ENCODE assay signal across 21 cellular contexts in genomic region chr6:139847322-139847797, GRCh38.
DNase-seq lines count a peak whose midpoint lies in the region; ATAC-seq, FAIRE-seq and TF ChIP-seq lines count a peak whose summit lies in the region.
"Had no signal": no experiment of that assay in that cellular context is flagged by ENCODE, and none has a peak within 500 bp of the region (broad histone marks: within the 10 kb centered on the region; RNA-seq: fewer than 3 reads in every experiment).

No MANE protein-coding gene starts in this region.

- peak; percentile 57 for DNase-seq in G401 (ENCODE audit: low spot score)
- no peak for DNase-seq in K562 (ENCODE audit: extremely low read depth in 1 of 4, low spot score in 3 of 4)
- no peak for DNase-seq in mesothelial cell of epicardium (ENCODE audit: low spot score in 2 of 2, unreplicated experiment in 2 of 2)
- no peak for DNase-seq in H9
- DNase-seq in GM12892 (ENCODE audit: insufficient read length), result no peak
- DNase-seq in brain microvascular endothelial cell, result no peak
- DNase-seq: activated CD8-positive, alpha-beta memory T cell treated with anti-CD3 and anti-CD28 coated beads, Interleukin-2, amount 50 U/mL, for 4 hours; Calu3; GF-D8; heart left ventricle; MM.1S; NCI-H2081 treated with DMSO at 0.1 percent for 48 hours had no signal

- POLR2A ChIA-PET in HEK293 (lab: Yijun Ruan, JAX) (interaction anchor here (0.6 kb wide), 1 partner anchor 134 kb away, joined by 3 read pairs; no protein-coding TSS in a partner anchor), K562 (lab: Yijun Ruan, JAX) (interaction anchor here (0.5 kb wide), 1 partner anchor 24 kb away, joined by 3 read pairs; no protein-coding TSS in a partner anchor)

- no peak overlapping the region for H4K91ac ChIP-seq in H9 (ENCODE audit: insufficient read length, low read depth, low read length)

- H2AFZ ChIP-seq in K562 (ENCODE audit: low read depth, low read length), result peak overlapping the region; percentile 27; the same call in 1 of the 2 replicates
- no peak overlapping the region for H2AFZ ChIP-seq in H9 (ENCODE audit: low read length)

- no peak overlapping the region for H4K8ac ChIP-seq in H9 (replicated peaks; ENCODE audit: insufficient read length, low read depth, low read length)

- H3K4me2 ChIP-seq in K562 (ENCODE audit: insufficient read depth, low read length) (no peak overlapping the region), H9 (ENCODE audit: insufficient read depth, insufficient read length, low read length) (no peak overlapping the region)

- no peaks in the 10 kb centered on the region for H3K27me3 ChIP-seq in K562 (ENCODE audit: control insufficient read depth in 2 of 2, insufficient read depth in 2 of 2, low read length in 2 of 2)
- H3K27me3 ChIP-seq in H9 (ENCODE audit: insufficient read depth, low read length), result no peaks in the 10 kb centered on the region
- H3K27me3 ChIP-seq in brain microvascular endothelial cell (replicated peaks), result no peaks in the 10 kb centered on the region
- H3K27me3 ChIP-seq: heart left ventricle, tibial nerve had no signal

- H3K18ac ChIP-seq in H9 (ENCODE audit: insufficient read length, low read depth, low read length), result no peak overlapping the region

- H3K9me3 ChIP-seq in HEK293 (ENCODE audit: control insufficient read depth, insufficient read depth, low read depth, low read length) (no peaks in the 10 kb centered on the region), K562 (replicated peaks; ENCODE audit: control insufficient read depth, insufficient read depth, low read depth, low read length) (peaks cover 2% of the 10 kb centered on the region; the same call in 1 of the 2 replicates), H9 (ENCODE audit: control insufficient read depth, low read depth, low read length) (no peaks in the 10 kb centered on the region)
- H3K9me3 ChIP-seq: mucosa of descending colon had no signal

- H3K36me3 Mint-ChIP-seq in mesothelial cell of epicardium (peaks cover 9% of the 10 kb centered on the region), H9 (ENCODE audit: insufficient read depth in 1 of 3, low read depth in 3 of 3) (peaks cover 0 to 14% (median 0%) of the 10 kb centered on the region in 3 experiments; a peak in 2 of 7 replicates)
- H3K36me3 Mint-ChIP-seq: stimulated activated effector memory CD8-positive, alpha-beta T cell treated with anti-CD3 and anti-CD28 coated beads, Interleukin-12 subunit alpha, Interleukin-12 subunit beta, amount 100 ng/mL, for 72 hours had no signal

- no peaks in the 10 kb centered on the region for H3K79me1 ChIP-seq in H9 (ENCODE audit: insufficient read depth, low read depth, low read length, poor library complexity, severe bottlenecking)

- H3K79me2 ChIP-seq in K562 (ENCODE audit: control insufficient read depth, insufficient read depth, low read length) (no peaks in the 10 kb centered on the region), H9 (ENCODE audit: insufficient read depth, low read length) (no peaks in the 10 kb centered on the region)

- H2BK20ac ChIP-seq in H9 (ENCODE audit: low read depth, low read length, poor library complexity, severe bottlenecking), result no peak overlapping the region

- H3K4me3 ChIP-seq in HEK293 (ENCODE audit: low read depth, low read length) (no peak overlapping the region), K562 (no peak overlapping the region), brain microvascular endothelial cell (ENCODE audit: low read depth, low read length) (no peak overlapping the region)
- H3K4me3 ChIP-seq: coronary artery, mucosa of descending colon, tibial nerve had no signal

- BruUV-seq in K562 (replicated peaks; lab: Mats Ljungman, UMichigan), result no TSS peak

- H3K27ac ChIP-seq in HEK293 (ENCODE audit: extremely low read depth, low read depth, low read length), result no peak overlapping the region
- no peak overlapping the region for H3K27ac ChIP-seq in K562 (ENCODE audit: extremely low read depth, low read depth, low read length)
- H3K27ac ChIP-seq in H9 (ENCODE audit: insufficient read length, low read depth, low read length), result no peak overlapping the region
- no peak overlapping the region for H3K27ac ChIP-seq in brain microvascular endothelial cell
- H3K27ac ChIP-seq: coronary artery, epithelial cell of prostate, tibial nerve had no signal

- H3T11ph ChIP-seq in H9 (ENCODE audit: low read length), result no peak overlapping the region

- no peak overlapping the region for H3K14ac ChIP-seq in H9 (ENCODE audit: insufficient read depth, low read length)

- no peaks in the 10 kb centered on the region for H3K9me1 ChIP-seq in K562 (ENCODE audit: control insufficient read depth, insufficient read depth, low read length)

- H3K4me3 Mint-ChIP-seq in mesothelial cell of epicardium (no peak overlapping the region), H9 (no peak overlapping the region)
- H3K4me3 Mint-ChIP-seq: stimulated activated effector memory CD8-positive, alpha-beta T cell treated with anti-CD3 and anti-CD28 coated beads, Interleukin-12 subunit alpha, Interleukin-12 subunit beta, amount 100 ng/mL, for 72 hours; T-helper 1 cell treated with Interleukin-12 subunit alpha and Interleukin-12 subunit beta and Interleukin-4 antibody, amounts not matched to agents 30 μg/mL and 1 μg/mL, for 36 hours had no signal

- no peaks in the 10 kb centered on the region for H3K36me3 ChIP-seq in HEK293 (ENCODE audit: control insufficient read depth in 2 of 2, insufficient read depth in 1 of 2, low read length in 2 of 2)
- no peaks in the 10 kb centered on the region for H3K36me3 ChIP-seq in K562 (ENCODE audit: control insufficient read depth, insufficient read depth, low read length)
- no peaks in the 10 kb centered on the region for H3K36me3 ChIP-seq in brain microvascular endothelial cell (replicated peaks)
- H3K36me3 ChIP-seq: heart left ventricle, tibial nerve had no signal

- 13% methylated on average over 3 of the region's 4 CpGs for WGBS in K562 (ENCODE audit: insufficient coverage, low coverage, missing lambda C conversion rate)
- no CpG with 5 or more reads among the region's 4 CpGs for WGBS in H9 (ENCODE audit: extremely low coverage, insufficient read length, low lambda C conversion rate)

- TF ChIP-seq RAD21 in K562 (CRISPR knock-in tag; conservative IDR thresholded peaks at IDR 0.05 in 1 of 2, IDR thresholded peaks at IDR 0.05 in 1 of 2), result no peak

- H3K27ac Mint-ChIP-seq in mesothelial cell of epicardium, result peak overlapping the region; percentile 67
- peak overlapping the region in 1 of 3 experiments; percentile 1; a peak in 1 of 7 replicates for H3K27ac Mint-ChIP-seq in H9
- H3K27ac Mint-ChIP-seq: stimulated activated effector memory CD8-positive, alpha-beta T cell treated with anti-CD3 and anti-CD28 coated beads, Interleukin-12 subunit alpha, Interleukin-12 subunit beta, amount 100 ng/mL, for 72 hours; T-helper 1 cell treated with Interleukin-12 subunit alpha and Interleukin-12 subunit beta and Interleukin-4 antibody, amounts not matched to agents 30 μg/mL and 1 μg/mL, for 36 hours had no signal

- H3K27me3 Mint-ChIP-seq in mesothelial cell of epicardium (ENCODE audit: low read depth), result no peaks in the 10 kb centered on the region
- H3K27me3 Mint-ChIP-seq in H9 (ENCODE audit: low read depth), result no peaks in the 10 kb centered on the region; the same call in 1 of the 2 replicates

- no peak overlapping the region for H3K23ac ChIP-seq in H9 (ENCODE audit: insufficient read length, low read depth, low read length)

- H3K9ac ChIP-seq in K562 (ENCODE audit: insufficient read depth in 1 of 2, low read depth in 2 of 2, low read length in 2 of 2), result no peak overlapping the region
- H3K9ac ChIP-seq in H9 (ENCODE audit: extremely low read depth, insufficient read length, low read length), result no peak overlapping the region

- TF ChIP-seq EP300 in K562 (IDR thresholded peaks at IDR 0.05; ENCODE audit: low read length), result no peak

- ATAC-seq in K562 (peak; percentile 51), HG03175 (IDR thresholded peaks at IDR 0.05; ENCODE audit: unreplicated experiment) (no peak)
- ATAC-seq: activated CD4-positive, CD25-positive, alpha-beta regulatory T cell treated with anti-CD3 and anti-CD28 coated beads, Interleukin-2, amount 50 U/mL, for 24 hours; stimulated activated effector memory CD8-positive, alpha-beta T cell treated with anti-CD3 and anti-CD28 coated beads, Interleukin-12 subunit alpha, Interleukin-12 subunit beta, amount 100 ng/mL, for 72 hours had no signal

- no peaks in the 10 kb centered on the region for H4K20me1 ChIP-seq in K562 (replicated peaks; ENCODE audit: control insufficient read depth, insufficient read depth, low read length)
- H4K20me1 ChIP-seq in H9 (ENCODE audit: control insufficient read depth, insufficient read depth, insufficient read length), result no peaks in the 10 kb centered on the region

- no peak overlapping the region for H2BK12ac ChIP-seq in H9 (ENCODE audit: insufficient read length, low read depth, low read length)

- TF ChIP-seq POLR2A in K562 (conservative IDR thresholded peaks at IDR 0.05), result no peak
- TF ChIP-seq POLR2A in GM12892 (IDR thresholded peaks at IDR 0.05; ENCODE audit: low read depth, low read length), result no peak

- in situ Hi-C loops in G401 (cut with HindIII; ENCODE audit: low sequenced_read_pairs) (no loop called here), K562 (cut with MboI) (no loop called here), brain microvascular endothelial cell (cut with HindIII; ENCODE audit: low pct_ligation_motif_present, low sequenced_read_pairs) (no loop called here)

- H4K5ac ChIP-seq in H9 (ENCODE audit: insufficient read length, low read depth, low read length), result no peak overlapping the region

- FAIRE-seq in K562 (lab: Jason Lieb, UNC) (no peak), GM12892 (lab: Jason Lieb, UNC) (no peak)

- H2BK5ac ChIP-seq in H9 (ENCODE audit: insufficient read length, low read length), result no peak overlapping the region

- CTCF ChIA-PET in HEK293 (lab: Yijun Ruan, JAX) (interaction anchor here (1.2 kb wide), 1 partner anchor 196 kb away, joined by 3 read pairs; no protein-coding TSS in a partner anchor), K562 (lab: Yijun Ruan, JAX; ENCODE audit: low intra/inter-chr PET ratio) (no interaction called here)

- no peak overlapping the region for H2BK120ac ChIP-seq in H9 (ENCODE audit: low read depth, low read length, poor library complexity, severe bottlenecking)

- peaks cover 24% of the 10 kb centered on the region for H3K4me1 Mint-ChIP-seq in mesothelial cell of epicardium
- H3K4me1 Mint-ChIP-seq in H9, result peaks cover 15 to 16% of the 10 kb centered on the region in 2 experiments
- H3K4me1 Mint-ChIP-seq: stimulated activated effector memory CD8-positive, alpha-beta T cell treated with anti-CD3 and anti-CD28 coated beads, Interleukin-12 subunit alpha, Interleukin-12 subunit beta, amount 100 ng/mL, for 72 hours had no signal

- intact Hi-C loops in K562 (cut with micrococcal nuclease), result no loop called here

- TF ChIP-seq CTCF in HEK293 (tag by site-specific recombination; IDR thresholded peaks at IDR 0.05) (no peak), K562 (IDR thresholded peaks at IDR 0.05 in 2 of 3, conservative IDR thresholded peaks at IDR 0.05 in 1 of 3; ENCODE audit: insufficient read depth in 2 of 3, low read depth in 1 of 3, low read length in 3 of 3) (no peak), mesothelial cell of epicardium (IDR thresholded peaks at IDR 0.05; ENCODE audit: unreplicated experiment) (no peak), H9 (conservative IDR thresholded peaks at IDR 0.05) (no peak), brain microvascular endothelial cell (IDR thresholded peaks at IDR 0.05; ENCODE audit: low read depth, low read length, missing control alignments) (no peak)

- H3K9me3 Mint-ChIP-seq in mesothelial cell of epicardium (peaks cover 25% of the 10 kb centered on the region), H9 (peaks cover 3 to 7% of the 10 kb centered on the region in 2 experiments; a peak in 3 of 5 replicates)
- H3K9me3 Mint-ChIP-seq: T-helper 1 cell treated with Interleukin-12 subunit alpha and Interleukin-12 subunit beta and Interleukin-4 antibody, amounts not matched to agents 30 μg/mL and 1 μg/mL, for 36 hours had no signal

- no peak overlapping the region for H3K4ac ChIP-seq in H9 (ENCODE audit: low read depth, low read length)

- H3K4me1 ChIP-seq in HEK293 (ENCODE audit: control insufficient read depth, insufficient read depth, low read length), result no peaks in the 10 kb centered on the region
- no peaks in the 10 kb centered on the region; a peak in 1 of 5 replicates for H3K4me1 ChIP-seq in K562 (replicated peaks in 1 of 2; ENCODE audit: control insufficient read depth in 2 of 2, insufficient read depth in 2 of 2, low read length in 2 of 2)
- H3K4me1 ChIP-seq in H9 (ENCODE audit: insufficient read depth, low read length), result no peaks in the 10 kb centered on the region

- H2AK5ac ChIP-seq in H9 (ENCODE audit: insufficient read length, low read length), result no peak overlapping the region

- no peak overlapping the region for H2BK15ac ChIP-seq in H9 (ENCODE audit: low read depth, low read length)

- no peak overlapping the region for H3K56ac ChIP-seq in H9 (ENCODE audit: insufficient read length, low read depth, low read length)

- H3K23me2 ChIP-seq in H9 (ENCODE audit: insufficient read length, low read depth, low read length, poor library complexity, severe bottlenecking), result no peaks in the 10 kb centered on the region
